ENCODE assay signal across 21 cellular contexts in the genomic region with DNA sequence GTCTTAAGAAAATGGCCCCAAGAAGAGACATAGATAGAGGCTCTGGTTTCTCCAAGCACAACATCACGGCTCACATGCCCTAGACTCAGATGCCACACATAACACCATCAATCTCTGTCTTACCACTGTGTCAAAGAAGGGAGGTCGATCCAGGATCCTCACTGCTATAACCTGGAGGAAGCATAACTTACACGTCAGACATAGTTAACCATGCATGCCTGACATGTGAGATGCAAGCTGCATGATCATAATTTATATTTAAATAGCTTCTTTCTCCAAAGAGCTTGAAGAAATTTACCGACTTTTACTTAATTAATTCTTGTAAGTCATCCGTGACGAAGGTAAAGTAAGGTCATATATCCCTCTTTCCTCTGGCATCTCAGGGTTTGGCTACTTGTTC.
"Had no signal": no experiment of that assay in that cellular context is flagged by ENCODE, and none has a peak within 500 bp of the region (broad histone marks: within the 10 kb centered on the region; RNA-seq: fewer than 3 reads in every experiment).

No MANE protein-coding gene starts in this region.

- H3K27me3 ChIP-seq: gastrocnemius medialis, spleen had no signal

- H3K4me1 Mint-ChIP-seq: activated naive CD8-positive, alpha-beta T cell treated with anti-CD3 and anti-CD28 coated beads, Interleukin-2, amount 10 ng/mL, durations not matched to agents 7 days and 5 days; memory B cell had no signal

- H3K27ac Mint-ChIP-seq: activated CD4-positive, alpha-beta memory T cell treated with anti-CD3 and anti-CD28 coated beads for 36 hours; activated naive CD4-positive, alpha-beta T cell treated with anti-CD3 and anti-CD28 coated beads for 36 hours; activated naive CD8-positive, alpha-beta T cell treated with anti-CD3 and anti-CD28 coated beads, Interleukin-2, amount 10 ng/mL, durations not matched to agents 7 days and 5 days; memory B cell; T-helper 1 cell treated with Interleukin-12 subunit alpha and Interleukin-12 subunit beta and Interleukin-4 antibody, amounts not matched to agents 30 μg/mL and 1 μg/mL, for 36 hours had no signal

- ATAC-seq: esophagus mucosa had no signal

- H3K4me3 Mint-ChIP-seq: activated CD4-positive, alpha-beta memory T cell treated with anti-CD3 and anti-CD28 coated beads for 36 hours; activated naive CD4-positive, alpha-beta T cell treated with anti-CD3 and anti-CD28 coated beads for 36 hours; activated naive CD8-positive, alpha-beta T cell treated with anti-CD3 and anti-CD28 coated beads, Interleukin-2, amount 10 ng/mL, durations not matched to agents 7 days and 5 days; memory B cell; neural crest cell; T-helper 1 cell treated with Interleukin-12 subunit alpha and Interleukin-12 subunit beta and Interleukin-4 antibody, amounts not matched to agents 30 μg/mL and 1 μg/mL, for 36 hours had no signal

- H3K36me3 Mint-ChIP-seq: activated CD4-positive, alpha-beta memory T cell treated with anti-CD3 and anti-CD28 coated beads for 36 hours; activated naive CD8-positive, alpha-beta T cell treated with anti-CD3 and anti-CD28 coated beads, Interleukin-2, amount 10 ng/mL, durations not matched to agents 7 days and 5 days; memory B cell had no signal

- H3K27me3 Mint-ChIP-seq: activated CD4-positive, alpha-beta memory T cell treated with anti-CD3 and anti-CD28 coated beads for 36 hours; activated naive CD8-positive, alpha-beta T cell treated with anti-CD3 and anti-CD28 coated beads, Interleukin-2, amount 10 ng/mL, durations not matched to agents 7 days and 5 days; brain had no signal

- H3K9me3 Mint-ChIP-seq: activated CD4-positive, alpha-beta memory T cell treated with anti-CD3 and anti-CD28 coated beads for 36 hours; activated naive CD4-positive, alpha-beta T cell treated with anti-CD3 and anti-CD28 coated beads for 36 hours; activated naive CD8-positive, alpha-beta T cell treated with anti-CD3 and anti-CD28 coated beads, Interleukin-2, amount 10 ng/mL, durations not matched to agents 7 days and 5 days; T-helper 1 cell treated with Interleukin-12 subunit alpha and Interleukin-12 subunit beta and Interleukin-4 antibody, amounts not matched to agents 30 μg/mL and 1 μg/mL, for 36 hours had no signal

- H3K36me3 ChIP-seq: gastrocnemius medialis, spleen had no signal

- H3K9me3 ChIP-seq: gastrocnemius medialis, spleen had no signal

- H3K4me3 ChIP-seq: gastrocnemius medialis, spleen had no signal

- H3K27ac ChIP-seq: spleen had no signal

- FAIRE-seq: kidney had no signal

- DNase-seq: activated CD4-positive, alpha-beta memory T cell treated with anti-CD3 and anti-CD28 coated beads for 36 hours; activated CD4-positive, alpha-beta T cell treated with anti-CD3 and anti-CD28 coated beads for 4 hours; activated CD4-positive, CD25-positive, alpha-beta regulatory T cell; activated naive CD4-positive, alpha-beta T cell treated with anti-CD3 and anti-CD28 coated beads for 36 hours; activated naive CD8-positive, alpha-beta T cell treated with anti-CD3 and anti-CD28 coated beads, Interleukin-2, amount 10 ng/mL, durations not matched to agents 7 days and 5 days; activated T-cell treated with anti-CD3 and anti-CD28 coated beads, Interleukin-2, amount 50 U/mL, for 48 hours; amygdala; caudate nucleus; dermis blood vessel endothelial cell; effector CD8-positive, alpha-beta T cell; head of caudate nucleus; kidney; spleen; stimulated activated CD4-positive, alpha-beta T cell treated with anti-CD3 and anti-CD28 coated beads, Interleukin-4, amount 100 ng/mL, for 1 hour; stimulated activated naive CD4-positive, alpha-beta T cell had no signal
